In genomic region chr5:88792144-88792840, GRCh38 we compare ENCODE assay signal across 11 cellular contexts.
DNase-seq lines count a peak whose midpoint lies in the region; ATAC-seq and TF ChIP-seq lines count a peak whose summit lies in the region.
"Had no signal": no experiment of that assay in that cellular context is flagged by ENCODE, and none has a peak within 500 bp of the region (broad histone marks: within the 10 kb centered on the region; RNA-seq: fewer than 3 reads in every experiment).

No MANE protein-coding gene starts in this region.

- no peak for TF ChIP-seq EP300 in transverse colon (IDR thresholded peaks at IDR 0.05; ENCODE audit: low read depth)

- H3K4me1 ChIP-seq in fibroblast of lung (ENCODE audit: control insufficient read depth, extremely low read depth, insufficient read depth, low read length) = no peaks in the 10 kb centered on the region
- no peaks in the 10 kb centered on the region for H3K4me1 ChIP-seq in transverse colon
- H3K4me1 ChIP-seq: BLaER1 had no signal

- H3K4me1 Mint-ChIP-seq in activated CD4-positive, alpha-beta memory T cell treated with anti-CD3 and anti-CD28 coated beads for 36 hours (ENCODE audit: low read depth) = no peaks in the 10 kb centered on the region

- TF ChIP-seq POLR2A in transverse colon (IDR thresholded peaks at IDR 0.05) = no peak

- no peaks in the 10 kb centered on the region for H4K20me1 ChIP-seq in fibroblast of lung (ENCODE audit: control insufficient read depth, extremely low read depth, insufficient read depth, low read length)

- no peak overlapping the region for H3K9ac ChIP-seq in fibroblast of lung (ENCODE audit: insufficient read depth, low read length)
- H3K9ac ChIP-seq: BLaER1 had no signal

- H3K4me3 ChIP-seq in fibroblast of lung (replicated peaks in 1 of 4; ENCODE audit: control extremely low read depth in 1 of 4, insufficient read depth in 1 of 4, low read depth in 3 of 4, low read length in 4 of 4) = no peak overlapping the region
- H3K4me3 ChIP-seq in transverse colon = no peak overlapping the region
- H3K4me3 ChIP-seq: BLaER1, left ventricle myocardium inferior had no signal

- ATAC-seq in GM18498 (IDR thresholded peaks at IDR 0.05; ENCODE audit: unreplicated experiment) = peak; percentile 87
- peak; percentile 85 for ATAC-seq in GM21528 (IDR thresholded peaks at IDR 0.05; ENCODE audit: low FRiP score, unreplicated experiment)
- ATAC-seq in HG03196 (IDR thresholded peaks at IDR 0.05; ENCODE audit: unreplicated experiment) = peak; percentile 85

- no peak overlapping the region for H3K27ac Mint-ChIP-seq in activated CD4-positive, alpha-beta memory T cell treated with anti-CD3 and anti-CD28 coated beads for 36 hours

- CTCF ChIA-PET in activated CD4-positive, alpha-beta memory T cell treated with anti-CD3 and anti-CD28 coated beads for 36 hours (lab: Charles Lee) = no interaction called here

- intact Hi-C loops in activated CD4-positive, alpha-beta memory T cell treated with anti-CD3 and anti-CD28 coated beads for 36 hours (cut with micrococcal nuclease) = no loop called here
- intact Hi-C loops in transverse colon (cut with DNase I; ENCODE audit: low total_unique reads) = no loop called here

- peak; percentile 25 to 76 for DNase-seq in fibroblast of lung (ENCODE audit: low read depth in 2 of 2)
- no peak for DNase-seq in UCSD-AML1 (lab: John Stamatoyannopoulos, UW; ENCODE audit: unreplicated experiment)
- no peak for DNase-seq in activated CD4-positive, alpha-beta memory T cell treated with anti-CD3 and anti-CD28 coated beads for 36 hours
- DNase-seq in caudate nucleus (lab: John Stamatoyannopoulos, UW) = no peak
- no peak for DNase-seq in transverse colon
- DNase-seq: left ventricle myocardium inferior, T-helper 9 cell had no signal

- H3K4me2 ChIP-seq in fibroblast of lung (ENCODE audit: extremely low read depth, insufficient read depth, low read length) = no peak overlapping the region
- H3K4me2 ChIP-seq: BLaER1 had no signal

- POLR2A ChIA-PET in activated CD4-positive, alpha-beta memory T cell treated with anti-CD3 and anti-CD28 coated beads for 36 hours (lab: Charles Lee) = no interaction called here

- H3K9me3 Mint-ChIP-seq in activated CD4-positive, alpha-beta memory T cell treated with anti-CD3 and anti-CD28 coated beads for 36 hours = no peaks in the 10 kb centered on the region

- H2AFZ ChIP-seq in fibroblast of lung (ENCODE audit: low read length) = no peak overlapping the region

- 55 to 83% methylated on average over 2 of the region's 2 CpGs for WGBS in transverse colon (ENCODE audit: low coverage in 1 of 2), 2 donors

- no peaks in the 10 kb centered on the region for H3K9me3 ChIP-seq in fibroblast of lung (ENCODE audit: control insufficient read depth, insufficient read depth, low read depth, low read length)
- no peaks in the 10 kb centered on the region for H3K9me3 ChIP-seq in transverse colon
- H3K9me3 ChIP-seq: BLaER1 had no signal

- H3K36me3 ChIP-seq in fibroblast of lung (ENCODE audit: control insufficient read depth, insufficient read depth, low read length) (no peaks in the 10 kb centered on the region), transverse colon (no peaks in the 10 kb centered on the region)
- H3K36me3 ChIP-seq: left ventricle myocardium inferior had no signal

- no peaks in the 10 kb centered on the region for H3K36me3 Mint-ChIP-seq in activated CD4-positive, alpha-beta memory T cell treated with anti-CD3 and anti-CD28 coated beads for 36 hours

- TF ChIP-seq CTCF in fibroblast of lung (conservative IDR thresholded peaks at IDR 0.05 in 1 of 2, IDR thresholded peaks at IDR 0.05 in 1 of 2; ENCODE audit: low read depth in 1 of 2, low read length in 2 of 2) = no peak
- no peak for TF ChIP-seq CTCF in transverse colon (IDR thresholded peaks at IDR 0.05)

- no peak overlapping the region for H3K4me3 Mint-ChIP-seq in activated CD4-positive, alpha-beta memory T cell treated with anti-CD3 and anti-CD28 coated beads for 36 hours

- H3K27me3 Mint-ChIP-seq in activated CD4-positive, alpha-beta memory T cell treated with anti-CD3 and anti-CD28 coated beads for 36 hours = peaks cover 10% of the 10 kb centered on the region

- in situ Hi-C loops in transverse colon (cut with MboI; ENCODE audit: low pct_ligation_motif_present in 1 of 4, low pct_unique_long_range_greater_than_20kb in 1 of 4, low sequenced_read_pairs in 3 of 4) = no loop called here

- no peaks in the 10 kb centered on the region for H3K79me2 ChIP-seq in fibroblast of lung (ENCODE audit: control insufficient read depth, insufficient read depth, low read length)

- H3K27ac ChIP-seq in fibroblast of lung (ENCODE audit: insufficient read depth, low read length) (no peak overlapping the region), caudate nucleus (ENCODE audit: low read depth, low read length) (no peak overlapping the region), transverse colon (no peak overlapping the region)
- H3K27ac ChIP-seq: BLaER1 had no signal

- H3K27me3 ChIP-seq in fibroblast of lung (ENCODE audit: control insufficient read depth, insufficient read depth, low read length) = no peaks in the 10 kb centered on the region
- H3K27me3 ChIP-seq in transverse colon = no peaks in the 10 kb centered on the region
- H3K27me3 ChIP-seq: BLaER1 had no signal

Comparison
In these comparisons a context has a peak if more than half of its experiments do, and no peak if none do; other contexts are left out.
1. DNase-seq: peak in fibroblast of lung (2 of 2); none in UCSD-AML1 (single experiment), activated CD4-positive, alpha-beta memory T cell treated with anti-CD3 and anti-CD28 coated beads for 36 hours (single experiment), caudate nucleus (0 of 61) and transverse colon (single experiment).
2. Peak in every context shown above with its lines, with median percentiles within 50 percentile points of each other: ATAC-seq.